In the genomic region with DNA sequence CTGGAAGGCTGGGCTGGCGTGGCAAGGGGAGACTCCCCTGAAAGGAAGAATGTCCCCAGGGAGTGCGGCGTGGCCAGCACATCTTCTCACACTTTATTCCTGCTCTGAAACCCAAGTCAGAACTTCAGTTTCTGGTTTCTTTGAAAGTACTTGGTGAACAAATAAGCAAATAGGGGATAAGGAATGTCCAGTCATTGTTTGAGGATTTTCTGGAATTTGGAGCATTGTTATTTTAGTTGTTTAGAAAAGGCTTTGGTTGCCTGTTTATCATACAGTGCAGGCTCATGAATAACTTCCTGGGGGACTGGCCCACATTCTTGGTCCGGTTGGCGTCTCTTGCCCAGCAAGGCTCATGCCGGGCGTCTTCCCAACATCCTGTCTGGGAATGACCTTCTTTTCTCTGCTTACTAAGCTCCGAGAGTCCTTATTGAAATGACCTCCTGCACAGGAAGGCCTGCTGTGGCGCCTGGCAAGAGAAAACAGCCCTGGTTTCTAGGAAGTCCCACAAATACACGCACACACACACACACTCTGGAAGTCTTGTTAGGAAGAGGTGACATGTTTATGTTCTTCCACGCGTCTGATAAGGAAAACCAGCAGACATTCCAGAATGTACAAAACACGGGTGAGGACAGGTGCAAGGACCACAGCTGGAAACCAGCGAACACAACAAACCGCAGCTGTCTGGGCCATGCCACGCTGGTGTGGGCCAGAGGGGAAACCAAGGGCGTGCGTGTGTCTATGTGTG, we compare ENCODE assay signal across 9 cellular contexts.
A peak's percentile ranks its signal among the peaks of the same experiment; 100 is the strongest.
DNase-seq lines count a peak whose midpoint lies in the region; ATAC-seq and TF ChIP-seq lines count a peak whose summit lies in the region.
"Had no signal": no experiment of that assay in that cellular context is flagged by ENCODE, and none has a peak within 500 bp of the region (broad histone marks: within the 10 kb centered on the region; RNA-seq: fewer than 3 reads in every experiment).

No MANE protein-coding gene starts in this region.

- TF ChIP-seq CTCF in adrenal gland (IDR thresholded peaks at IDR 0.05), result no peak
- TF ChIP-seq CTCF in RWPE1 (conservative IDR thresholded peaks at IDR 0.05; ENCODE audit: low read depth), result no peak

- DNase-seq in GM03348 (ENCODE audit: low spot score), result peak; percentile 82
- DNase-seq in adrenal gland, result peak; percentile 23 to 79 (median 56)
- peak; percentile 79 for DNase-seq in left cardiac atrium
- DNase-seq in putamen (ENCODE audit: low spot score), result peak; percentile 59
- no peak for DNase-seq in ureter (ENCODE audit: low spot score)
- no peak for DNase-seq in NCI-H1092 (lab: John Stamatoyannopoulos, UW)
- DNase-seq in RWPE1 (ENCODE audit: low spot score), result no peak
- DNase-seq: NCI-H526 treated with DMSO at 0.1 percent for 48 hours had no signal

- WGBS in adrenal gland, 4 donors, result 61 to 68% (median 65%) methylated on average over 18 of the region's 18 CpGs

- CTCF ChIA-PET in RWPE1 (lab: Yijun Ruan, JAX), result interaction anchor here (0.6 to 1.2 kb wide), 3 partner anchors 9 to 1749 kb away, joined by 3 to 4 read pairs (median 3); no protein-coding TSS in a partner anchor

- POLR2A ChIA-PET in RWPE1 (lab: Yijun Ruan, JAX; ENCODE audit: low non-redundant PET), result no interaction called here

- no peaks in the 10 kb centered on the region for H3K9me3 ChIP-seq in adrenal gland (replicated peaks in 1 of 3)

- intact Hi-C loops in adrenal gland (cut with DNase I), result no loop called here
- intact Hi-C loops in left cardiac atrium (cut with DNase I), result loop anchor here in 1 of 2 donors (5.0 kb wide), 1 partner anchor 43 kb away; no protein-coding TSS in a partner anchor

- H3K4me1 ChIP-seq in adrenal gland (replicated peaks in 1 of 2), result peaks cover 0 to 5% of the 10 kb centered on the region in 2 donors

- no peak overlapping the region for H3K4me3 ChIP-seq in adrenal gland

- H3K27ac ChIP-seq in adrenal gland (peak overlapping the region in 1 of 5 donors; percentile 48), RWPE1 (no peak overlapping the region)

- ATAC-seq in left cardiac atrium (peak; percentile 73), GM21786 (IDR thresholded peaks at IDR 0.05; ENCODE audit: unreplicated experiment) (no peak)

- no peak for TF ChIP-seq POLR2A in adrenal gland (IDR thresholded peaks at IDR 0.05)

- no peaks in the 10 kb centered on the region for H3K36me3 ChIP-seq in adrenal gland (replicated peaks in 1 of 2)

- no peaks in the 10 kb centered on the region for H3K27me3 ChIP-seq in adrenal gland

Comparison
In these comparisons a context has a peak if more than half of its experiments do, and no peak if none do; other contexts are left out.
1. DNase-seq: peak in GM03348 (single experiment), adrenal gland (7 of 7), left cardiac atrium (single experiment) and putamen (single experiment); none in ureter (single experiment), NCI-H1092 (single experiment) and RWPE1 (single experiment).